16 cellular contexts compared by ENCODE assay signal in the genomic region with DNA sequence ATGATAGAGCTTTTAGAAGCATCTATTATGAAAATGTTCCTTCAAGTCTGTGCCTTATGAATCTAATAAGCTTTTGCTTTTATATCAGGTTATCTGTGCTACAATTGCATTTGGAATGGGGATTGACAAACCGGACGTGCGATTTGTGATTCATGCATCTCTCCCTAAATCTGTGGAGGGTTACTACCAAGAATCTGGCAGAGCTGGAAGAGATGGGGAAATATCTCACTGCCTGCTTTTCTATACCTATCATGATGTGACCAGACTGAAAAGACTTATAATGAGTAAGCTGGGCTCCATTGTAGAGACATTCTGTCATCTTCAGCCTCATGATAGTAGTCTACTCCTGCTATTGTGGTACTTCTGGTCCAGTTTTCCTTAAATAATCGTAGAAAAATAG.
A peak's percentile ranks its signal among the peaks of the same experiment; 100 is the strongest.
DNase-seq lines count a peak whose midpoint lies in the region; ATAC-seq and TF ChIP-seq lines count a peak whose summit lies in the region.
"Had no signal": no experiment of that assay in that cellular context is flagged by ENCODE, and none has a peak within 500 bp of the region (broad histone marks: within the 10 kb centered on the region; RNA-seq: fewer than 3 reads in every experiment).

No MANE protein-coding gene starts in this region.

- no peak for ATAC-seq in activated CD8-positive, alpha-beta memory T cell treated with anti-CD3 and anti-CD28 coated beads, Interleukin-2, amount 10 ng/mL, durations not matched to agents 7 days and 5 days

- H3K4me3 Mint-ChIP-seq in activated CD8-positive, alpha-beta memory T cell treated with anti-CD3 and anti-CD28 coated beads, Interleukin-2, amount 10 ng/mL, durations not matched to agents 7 days and 5 days: no peak overlapping the region
- no peak overlapping the region for H3K4me3 Mint-ChIP-seq in osteocyte (ENCODE audit: unreplicated experiment)
- H3K4me3 Mint-ChIP-seq: CD8-positive, alpha-beta memory T cell; HFFc6 had no signal

- H3K36me3 Mint-ChIP-seq in activated CD8-positive, alpha-beta memory T cell treated with anti-CD3 and anti-CD28 coated beads, Interleukin-2, amount 10 ng/mL, durations not matched to agents 7 days and 5 days: peaks cover 63% of the 10 kb centered on the region
- no peaks in the 10 kb centered on the region for H3K36me3 Mint-ChIP-seq in osteocyte (ENCODE audit: unreplicated experiment)

- no peaks in the 10 kb centered on the region for H3K36me3 ChIP-seq in thyroid gland

- H3K27ac Mint-ChIP-seq in activated CD8-positive, alpha-beta memory T cell treated with anti-CD3 and anti-CD28 coated beads, Interleukin-2, amount 10 ng/mL, durations not matched to agents 7 days and 5 days: peak overlapping the region; percentile 40
- no peak overlapping the region for H3K27ac Mint-ChIP-seq in osteocyte (ENCODE audit: unreplicated experiment)
- H3K27ac Mint-ChIP-seq: HFFc6 had no signal

- TF ChIP-seq CTCF in epithelial cell of esophagus (IDR thresholded peaks at IDR 0.05; ENCODE audit: insufficient read depth, low read depth, low read length, missing control alignments) (no peak), fibroblast of the aortic adventitia (IDR thresholded peaks at IDR 0.05; ENCODE audit: insufficient read depth, low read length) (no peak), thyroid gland (IDR thresholded peaks at IDR 0.05) (no peak), osteocyte (IDR thresholded peaks at IDR 0.05) (no peak)

- H3K27ac ChIP-seq in thyroid gland: peak overlapping the region; percentile 33 to 79 (median 57)
- H3K27ac ChIP-seq: 22Rv1, BLaER1 had no signal

- WGBS in thyroid gland, 2 donors: 82 to 99% methylated on average over 4 of the region's 4 CpGs

- intact Hi-C loops in thyroid gland (cut with DNase I): no loop called here

- no peaks in the 10 kb centered on the region for H3K9me3 Mint-ChIP-seq in activated CD8-positive, alpha-beta memory T cell treated with anti-CD3 and anti-CD28 coated beads, Interleukin-2, amount 10 ng/mL, durations not matched to agents 7 days and 5 days (ENCODE audit: low read depth)
- no peaks in the 10 kb centered on the region for H3K9me3 Mint-ChIP-seq in osteocyte (ENCODE audit: unreplicated experiment)
- H3K9me3 Mint-ChIP-seq: CD8-positive, alpha-beta memory T cell; HFFc6 had no signal

- no peaks in the 10 kb centered on the region for H3K27me3 Mint-ChIP-seq in activated CD8-positive, alpha-beta memory T cell treated with anti-CD3 and anti-CD28 coated beads, Interleukin-2, amount 10 ng/mL, durations not matched to agents 7 days and 5 days
- H3K27me3 Mint-ChIP-seq in osteocyte (ENCODE audit: unreplicated experiment): no peaks in the 10 kb centered on the region
- H3K27me3 Mint-ChIP-seq: CD8-positive, alpha-beta memory T cell had no signal

- H3K4me1 Mint-ChIP-seq in activated CD8-positive, alpha-beta memory T cell treated with anti-CD3 and anti-CD28 coated beads, Interleukin-2, amount 10 ng/mL, durations not matched to agents 7 days and 5 days: peaks cover 4% of the 10 kb centered on the region
- H3K4me1 Mint-ChIP-seq in osteocyte (ENCODE audit: unreplicated experiment): peaks cover 3% of the 10 kb centered on the region

- H3K9me3 ChIP-seq in thyroid gland: no peaks in the 10 kb centered on the region
- H3K9me3 ChIP-seq: BLaER1, Caco-2 had no signal

- DNase-seq in activated CD8-positive, alpha-beta memory T cell treated with anti-CD3 and anti-CD28 coated beads, Interleukin-2, amount 10 ng/mL, durations not matched to agents 7 days and 5 days: no peak
- DNase-seq in activated CD8-positive, alpha-beta memory T cell treated with anti-CD3 and anti-CD28 coated beads for 24 hours: no peak
- DNase-seq in epithelial cell of esophagus (ENCODE audit: low read depth) (peak; percentile 45), fibroblast of the aortic adventitia (ENCODE audit: low read depth) (peak; percentile 53), thyroid gland (no peak), osteocyte (ENCODE audit: extremely low spot score, unreplicated experiment) (no peak), NCI-H1930 (lab: John Stamatoyannopoulos, UW) (no peak), NCI-H2029 (lab: John Stamatoyannopoulos, UW) (no peak)
- DNase-seq: AML-193; Caco-2; CD8-positive, alpha-beta memory T cell; DMS53; HCEC 1CT; HFFc6 had no signal

- H3K27me3 ChIP-seq in thyroid gland: no peaks in the 10 kb centered on the region
- H3K27me3 ChIP-seq: BLaER1 had no signal

- no peak for TF ChIP-seq POLR2A in thyroid gland (IDR thresholded peaks at IDR 0.05)

- CTCF ChIA-PET in activated CD8-positive, alpha-beta memory T cell treated with anti-CD3 and anti-CD28 coated beads, Interleukin-2, amount 10 ng/mL, durations not matched to agents 7 days and 5 days (lab: Charles Lee): interaction anchor here (1.0 to 1.7 kb wide), 3 partner anchors 15 to 96 kb away, joined by 3 to 8 read pairs (median 7); no protein-coding TSS in a partner anchor

- H3K4me1 ChIP-seq in thyroid gland: peaks cover 8 to 18% of the 10 kb centered on the region in 2 donors
- H3K4me1 ChIP-seq: BLaER1, Caco-2 had no signal

- H3K4me3 ChIP-seq in epithelial cell of esophagus (ENCODE audit: low read length) (no peak overlapping the region), fibroblast of the aortic adventitia (ENCODE audit: low read depth, low read length) (no peak overlapping the region), thyroid gland (replicated peaks in 1 of 3) (no peak overlapping the region)
- H3K4me3 ChIP-seq: BLaER1 had no signal

Comparison
In these comparisons a context has a peak if more than half of its experiments do, and no peak if none do; other contexts are left out.
1. DNase-seq: peak in epithelial cell of esophagus (single experiment) and fibroblast of the aortic adventitia (single experiment); none in activated CD8-positive, alpha-beta memory T cell treated with anti-CD3 and anti-CD28 coated beads, Interleukin-2, amount 10 ng/mL, durations not matched to agents 7 days and 5 days (single experiment), activated CD8-positive, alpha-beta memory T cell treated with anti-CD3 and anti-CD28 coated beads for 24 hours (single experiment), thyroid gland (0 of 2), osteocyte (single experiment), NCI-H1930 (0 of 2) and NCI-H2029 (single experiment).